ENCODE assay signal across 8 cellular contexts in genomic region chr2:37925063-37925897, GRCh38. TPM values are rescaled to one million over a fixed set of nuclear protein-coding genes. Genes with fewer than 3 reads are reported as not detected.
DNase-seq lines count a peak whose midpoint lies in the region; ATAC-seq and TF ChIP-seq lines count a peak whose summit lies in the region.

Gene RMDN2, plus strand, starts transcription at chr2:37925287. Its CDS starts 3,991 bp downstream, at chr2:37929278.

- H3K27me3 Mint-ChIP-seq in HFFc6 (ENCODE audit: insufficient read depth) (peaks cover 3% of the 10 kb centered on the region), type B pancreatic cell (peaks cover 3% of the 10 kb centered on the region)
- H3K27me3 Mint-ChIP-seq in activated naive CD8-positive, alpha-beta T cell treated with anti-CD3 and anti-CD28 coated beads, Interleukin-2, amount 50 U/mL, for 24 hours: peaks cover 6% of the 10 kb centered on the region

- no peaks in the 10 kb centered on the region for H3K9me3 ChIP-seq in SU-DHL-6 (ENCODE audit: insufficient read depth, low read length)

- CTCF ChIA-PET in GM10248 (lab: Yijun Ruan, JAX): interaction anchor here (0.6 to 4.6 kb wide), 7 partner anchors 30 to 349 kb away, joined by 3 to 19 read pairs (median 3); partner anchors contain the start of gene CYP1B1

- peak within 1 kb of the TSS; percentile 88 for H3K4me3 Mint-ChIP-seq in HFFc6
- peak within 1 kb of the TSS; percentile 98 for H3K4me3 Mint-ChIP-seq in activated naive CD8-positive, alpha-beta T cell treated with anti-CD3 and anti-CD28 coated beads, Interleukin-2, amount 50 U/mL, for 24 hours
- H3K4me3 Mint-ChIP-seq in type B pancreatic cell: peak within 1 kb of the TSS; percentile 90

- H3K36me3 Mint-ChIP-seq in HFFc6 (ENCODE audit: low read depth) (no peaks in the 10 kb centered on the region), type B pancreatic cell (peaks cover 3% of the 10 kb centered on the region)
- H3K36me3 Mint-ChIP-seq in activated naive CD8-positive, alpha-beta T cell treated with anti-CD3 and anti-CD28 coated beads, Interleukin-2, amount 50 U/mL, for 24 hours (ENCODE audit: low read depth): no peaks in the 10 kb centered on the region

- peak within 1 kb of the TSS; percentile 80 for H3K4me3 ChIP-seq in SU-DHL-6 (ENCODE audit: insufficient read depth, low read length, poor library complexity, severe bottlenecking)

- H3K4me2 ChIP-seq in SU-DHL-6 (ENCODE audit: low read depth, low read length, poor library complexity, severe bottlenecking): peak within 1 kb of the TSS; percentile 100

- no peaks in the 10 kb centered on the region for H3F3A ChIP-seq in SU-DHL-6 (ENCODE audit: insufficient read depth)

- H3K36me3 ChIP-seq in SU-DHL-6 (ENCODE audit: low read length): no peaks in the 10 kb centered on the region

- no peaks in the 10 kb centered on the region for H4K20me1 ChIP-seq in SU-DHL-6 (ENCODE audit: low read depth, low read length)

- H3K4me1 Mint-ChIP-seq in HFFc6 (ENCODE audit: low read depth): peaks cover 19% of the 10 kb centered on the region
- peaks cover 20% of the 10 kb centered on the region for H3K4me1 Mint-ChIP-seq in activated naive CD8-positive, alpha-beta T cell treated with anti-CD3 and anti-CD28 coated beads, Interleukin-2, amount 50 U/mL, for 24 hours
- H3K4me1 Mint-ChIP-seq in type B pancreatic cell (ENCODE audit: unreplicated experiment): peaks cover 6% of the 10 kb centered on the region

- peak within 1 kb of the TSS; percentile 49 for H3K27ac ChIP-seq in SU-DHL-6 (ENCODE audit: low read depth, low read length)

- H2AFZ ChIP-seq in SU-DHL-6 (ENCODE audit: low read depth, low read length, severe bottlenecking): peak within 1 kb of the TSS; percentile 95

- no peaks in the 10 kb centered on the region for H3K9me2 ChIP-seq in SU-DHL-6 (replicated peaks; ENCODE audit: insufficient read depth, low read length)

- peak; percentile 8 for TF ChIP-seq CTCF in GM10248 (IDR thresholded peaks at IDR 0.05; ENCODE audit: control extremely low read depth, extremely low read depth, low read depth, missing control alignments)
- TF ChIP-seq CTCF in HFFc6 (IDR thresholded peaks at IDR 0.05): no peak
- TF ChIP-seq CTCF in SU-DHL-6 (IDR thresholded peaks at IDR 0.05; ENCODE audit: insufficient read depth, low read length, poor library complexity, severe bottlenecking): no peak
- peak; percentile 30 for TF ChIP-seq CTCF in type B pancreatic cell (conservative IDR thresholded peaks at IDR 0.05)

- POLR2A ChIA-PET in GM10248 (lab: Yijun Ruan, JAX): no interaction called here

- intact Hi-C loops in cardiac septum (cut with DNase I): no loop called here

- no peaks in the 10 kb centered on the region for H3K27me3 ChIP-seq in SU-DHL-6 (ENCODE audit: low read length)

- peak; percentile 87 for ATAC-seq in activated naive CD8-positive, alpha-beta T cell treated with anti-CD3 and anti-CD28 coated beads, Interleukin-2, amount 50 U/mL, for 24 hours

- DNase-seq in GM10248 (ENCODE audit: extremely low spot score) (peak; percentile 89), HFFc6 (peak; percentile 91), NCI-H1092 treated with DMSO at 0.1 percent for 48 hours (lab: John Stamatoyannopoulos, UW) (peak; percentile 86), cardiac septum (ENCODE audit: low spot score) (peak; percentile 96), pons (ENCODE audit: low spot score) (peak; percentile 79), type B pancreatic cell (ENCODE audit: extremely low spot score, unreplicated experiment) (peak; percentile 96)
- peak; percentile 87 for DNase-seq in activated naive CD8-positive, alpha-beta T cell treated with anti-CD3 and anti-CD28 coated beads, Interleukin-2, amount 50 U/mL, for 24 hours

- H3K9me3 Mint-ChIP-seq in HFFc6 (no peaks in the 10 kb centered on the region), type B pancreatic cell (no peaks in the 10 kb centered on the region)
- H3K9me3 Mint-ChIP-seq in activated naive CD8-positive, alpha-beta T cell treated with anti-CD3 and anti-CD28 coated beads, Interleukin-2, amount 50 U/mL, for 24 hours: no peaks in the 10 kb centered on the region

- H3K9ac ChIP-seq in SU-DHL-6 (ENCODE audit: low read length): peak within 1 kb of the TSS; percentile 77

- H3K79me2 ChIP-seq in SU-DHL-6 (ENCODE audit: insufficient read depth, low read length): no peaks in the 10 kb centered on the region; the same call in 1 of the 2 replicates

- H3K27ac Mint-ChIP-seq in HFFc6 (peak within 1 kb of the TSS; percentile 86), type B pancreatic cell (peak within 1 kb of the TSS; percentile 78)
- peak within 1 kb of the TSS; percentile 98 for H3K27ac Mint-ChIP-seq in activated naive CD8-positive, alpha-beta T cell treated with anti-CD3 and anti-CD28 coated beads, Interleukin-2, amount 50 U/mL, for 24 hours

RNA-seq across cellular contexts. Expression of gene RMDN2, which starts in this region (rescaled TPM):
- 1 to 10 TPM; 2.6 to 6.7 (median 3.4) TPM for total RNA-seq in HFFc6 (2021; fragmentation: NEBNext Ultra II Directional; extraction: Animal tissue kit (Norgen Biotek cat#: 25700))
- total RNA-seq in cardiac septum (4.8 TPM), type B pancreatic cell (ENCODE audit: low replicate concordance) (5.4 and 7.0 TPM in 2 replicates)

Comparison
In these comparisons a context has a peak if more than half of its experiments do, and no peak if none do; other contexts are left out.
1. Peak in every context shown above with its lines: DNase-seq, ATAC-seq, H3K4me3 ChIP-seq and H3K27ac ChIP-seq.
2. CTCF ChIP-seq: peak in GM10248 (single experiment) and type B pancreatic cell (single experiment); none in HFFc6 (single experiment) and SU-DHL-6 (single experiment).